ENCODE assay signal across 1 cellular context in genomic region chr3:62414786-62415185, GRCh38.
TF ChIP-seq lines count a peak whose summit lies in the region.

No MANE protein-coding gene starts in this region.

TF ChIP-seq in H1, 55 proteins besides CTCF, POLR2A, EP300 and RAD21:
- TF ChIP-seq FOSL1 (IDR thresholded peaks at IDR 0.05; ENCODE audit: insufficient read depth, low read depth, low read length) = no peak
- TF ChIP-seq, protein P1, sequence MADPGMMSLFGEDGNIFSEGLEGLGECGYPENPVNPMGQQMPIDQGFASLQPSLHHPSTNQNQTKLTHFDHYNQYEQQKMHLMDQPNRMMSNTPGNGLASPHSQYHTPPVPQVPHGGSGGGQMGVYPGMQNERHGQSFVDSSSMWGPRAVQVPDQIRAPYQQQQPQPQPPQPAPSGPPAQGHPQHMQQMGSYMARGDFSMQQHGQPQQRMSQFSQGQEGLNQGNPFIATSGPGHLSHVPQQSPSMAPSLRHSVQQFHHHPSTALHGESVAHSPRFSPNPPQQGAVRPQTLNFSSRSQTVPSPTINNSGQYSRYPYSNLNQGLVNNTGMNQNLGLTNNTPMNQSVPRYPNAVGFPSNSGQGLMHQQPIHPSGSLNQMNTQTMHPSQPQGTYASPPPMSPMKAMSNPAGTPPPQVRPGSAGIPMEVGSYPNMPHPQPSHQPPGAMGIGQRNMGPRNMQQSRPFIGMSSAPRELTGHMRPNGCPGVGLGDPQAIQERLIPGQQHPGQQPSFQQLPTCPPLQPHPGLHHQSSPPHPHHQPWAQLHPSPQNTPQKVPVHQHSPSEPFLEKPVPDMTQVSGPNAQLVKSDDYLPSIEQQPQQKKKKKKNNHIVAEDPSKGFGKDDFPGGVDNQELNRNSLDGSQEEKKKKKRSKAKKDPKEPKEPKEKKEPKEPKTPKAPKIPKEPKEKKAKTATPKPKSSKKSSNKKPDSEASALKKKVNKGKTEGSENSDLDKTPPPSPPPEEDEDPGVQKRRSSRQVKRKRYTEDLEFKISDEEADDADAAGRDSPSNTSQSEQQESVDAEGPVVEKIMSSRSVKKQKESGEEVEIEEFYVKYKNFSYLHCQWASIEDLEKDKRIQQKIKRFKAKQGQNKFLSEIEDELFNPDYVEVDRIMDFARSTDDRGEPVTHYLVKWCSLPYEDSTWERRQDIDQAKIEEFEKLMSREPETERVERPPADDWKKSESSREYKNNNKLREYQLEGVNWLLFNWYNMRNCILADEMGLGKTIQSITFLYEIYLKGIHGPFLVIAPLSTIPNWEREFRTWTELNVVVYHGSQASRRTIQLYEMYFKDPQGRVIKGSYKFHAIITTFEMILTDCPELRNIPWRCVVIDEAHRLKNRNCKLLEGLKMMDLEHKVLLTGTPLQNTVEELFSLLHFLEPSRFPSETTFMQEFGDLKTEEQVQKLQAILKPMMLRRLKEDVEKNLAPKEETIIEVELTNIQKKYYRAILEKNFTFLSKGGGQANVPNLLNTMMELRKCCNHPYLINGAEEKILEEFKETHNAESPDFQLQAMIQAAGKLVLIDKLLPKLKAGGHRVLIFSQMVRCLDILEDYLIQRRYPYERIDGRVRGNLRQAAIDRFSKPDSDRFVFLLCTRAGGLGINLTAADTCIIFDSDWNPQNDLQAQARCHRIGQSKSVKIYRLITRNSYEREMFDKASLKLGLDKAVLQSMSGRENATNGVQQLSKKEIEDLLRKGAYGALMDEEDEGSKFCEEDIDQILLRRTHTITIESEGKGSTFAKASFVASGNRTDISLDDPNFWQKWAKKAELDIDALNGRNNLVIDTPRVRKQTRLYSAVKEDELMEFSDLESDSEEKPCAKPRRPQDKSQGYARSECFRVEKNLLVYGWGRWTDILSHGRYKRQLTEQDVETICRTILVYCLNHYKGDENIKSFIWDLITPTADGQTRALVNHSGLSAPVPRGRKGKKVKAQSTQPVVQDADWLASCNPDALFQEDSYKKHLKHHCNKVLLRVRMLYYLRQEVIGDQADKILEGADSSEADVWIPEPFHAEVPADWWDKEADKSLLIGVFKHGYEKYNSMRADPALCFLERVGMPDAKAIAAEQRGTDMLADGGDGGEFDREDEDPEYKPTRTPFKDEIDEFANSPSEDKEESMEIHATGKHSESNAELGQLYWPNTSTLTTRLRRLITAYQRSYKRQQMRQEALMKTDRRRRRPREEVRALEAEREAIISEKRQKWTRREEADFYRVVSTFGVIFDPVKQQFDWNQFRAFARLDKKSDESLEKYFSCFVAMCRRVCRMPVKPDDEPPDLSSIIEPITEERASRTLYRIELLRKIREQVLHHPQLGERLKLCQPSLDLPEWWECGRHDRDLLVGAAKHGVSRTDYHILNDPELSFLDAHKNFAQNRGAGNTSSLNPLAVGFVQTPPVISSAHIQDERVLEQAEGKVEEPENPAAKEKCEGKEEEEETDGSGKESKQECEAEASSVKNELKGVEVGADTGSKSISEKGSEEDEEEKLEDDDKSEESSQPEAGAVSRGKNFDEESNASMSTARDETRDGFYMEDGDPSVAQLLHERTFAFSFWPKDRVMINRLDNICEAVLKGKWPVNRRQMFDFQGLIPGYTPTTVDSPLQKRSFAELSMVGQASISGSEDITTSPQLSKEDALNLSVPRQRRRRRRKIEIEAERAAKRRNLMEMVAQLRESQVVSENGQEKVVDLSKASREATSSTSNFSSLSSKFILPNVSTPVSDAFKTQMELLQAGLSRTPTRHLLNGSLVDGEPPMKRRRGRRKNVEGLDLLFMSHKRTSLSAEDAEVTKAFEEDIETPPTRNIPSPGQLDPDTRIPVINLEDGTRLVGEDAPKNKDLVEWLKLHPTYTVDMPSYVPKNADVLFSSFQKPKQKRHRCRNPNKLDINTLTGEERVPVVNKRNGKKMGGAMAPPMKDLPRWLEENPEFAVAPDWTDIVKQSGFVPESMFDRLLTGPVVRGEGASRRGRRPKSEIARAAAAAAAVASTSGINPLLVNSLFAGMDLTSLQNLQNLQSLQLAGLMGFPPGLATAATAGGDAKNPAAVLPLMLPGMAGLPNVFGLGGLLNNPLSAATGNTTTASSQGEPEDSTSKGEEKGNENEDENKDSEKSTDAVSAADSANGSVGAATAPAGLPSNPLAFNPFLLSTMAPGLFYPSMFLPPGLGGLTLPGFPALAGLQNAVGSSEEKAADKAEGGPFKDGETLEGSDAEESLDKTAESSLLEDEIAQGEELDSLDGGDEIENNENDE (IDR thresholded peaks at IDR 0.05; ENCODE audit: insufficient replicate concordance, low read length) = no peak
- TF ChIP-seq JUND (IDR thresholded peaks at IDR 0.05; ENCODE audit: low read length) = no peak
- no peak for TF ChIP-seq TBP (IDR thresholded peaks at IDR 0.05; ENCODE audit: low read depth, low read length)
- no peak for TF ChIP-seq KDM4A (IDR thresholded peaks at IDR 0.05; ENCODE audit: low read depth, low read length, severe bottlenecking)
- TF ChIP-seq TEAD4 (IDR thresholded peaks at IDR 0.05; ENCODE audit: low read depth, low read length) = no peak
- TF ChIP-seq ASH2L (IDR thresholded peaks at IDR 0.05; ENCODE audit: low read length) = no peak
- no peak for TF ChIP-seq POLR2AphosphoS5 (IDR thresholded peaks at IDR 0.05; ENCODE audit: low read depth, low read length)
- no peak for TF ChIP-seq ZNF274 (IDR thresholded peaks at IDR 0.05; ENCODE audit: borderline replicate concordance, extremely low read depth, low read length)
- no peak for TF ChIP-seq SIN3A (conservative IDR thresholded peaks at IDR 0.05 in 1 of 2, IDR thresholded peaks at IDR 0.05 in 1 of 2; ENCODE audit: low read depth in 1 of 2, low read length in 2 of 2)
- no peak for TF ChIP-seq SIX5 (IDR thresholded peaks at IDR 0.05; ENCODE audit: low read depth, low read length)
